Comparison of ENCODE assay signal across 9 cellular contexts in the genomic region with DNA sequence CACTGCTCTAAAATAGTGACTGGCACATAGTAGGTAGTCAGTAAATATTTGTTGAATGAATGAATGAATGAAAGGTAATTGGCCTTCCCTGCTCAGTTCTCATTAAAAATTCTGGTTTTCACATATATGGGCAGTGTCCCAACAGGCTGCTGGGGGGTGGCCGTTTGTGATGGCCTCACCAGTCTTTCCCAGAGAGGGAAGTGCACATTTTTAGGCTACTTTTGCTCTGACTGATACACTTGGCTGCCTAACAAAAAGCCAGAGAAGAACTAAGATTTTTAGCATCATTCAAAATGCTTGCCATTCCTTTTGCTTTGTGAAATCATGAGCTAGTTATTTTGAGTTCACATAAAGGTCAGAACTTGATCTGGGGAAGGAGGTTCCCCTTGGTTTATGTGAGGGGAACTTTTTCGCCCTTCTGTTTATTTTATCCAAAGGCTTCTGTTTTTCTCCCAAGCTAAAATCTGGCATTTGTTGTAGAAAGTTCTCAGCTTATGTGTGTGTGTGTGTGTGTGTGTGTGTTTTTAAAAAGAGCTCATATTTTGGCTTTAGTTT.
DNase-seq lines count a peak whose midpoint lies in the region; ATAC-seq and TF ChIP-seq lines count a peak whose summit lies in the region.
"Had no signal": no experiment of that assay in that cellular context is flagged by ENCODE, and none has a peak within 500 bp of the region (broad histone marks: within the 10 kb centered on the region; RNA-seq: fewer than 3 reads in every experiment).

No MANE protein-coding gene starts in this region.

- no peak for DNase-seq in Caco-2
- DNase-seq in RWPE1 (ENCODE audit: low spot score) = peak; percentile 26
- peak; percentile 87 to 93 for DNase-seq in foreskin fibroblast
- DNase-seq in progenitor cell of endocrine pancreas (ENCODE audit: low spot score, unreplicated experiment) = no peak
- no peak for DNase-seq in retina
- no peak for DNase-seq in effector memory CD4-positive, alpha-beta T cell
- DNase-seq: NCI-H2081 had no signal

- H3K4me3 ChIP-seq in Caco-2 (ENCODE audit: low read depth, low read length) (no peak overlapping the region), foreskin fibroblast (ENCODE audit: low read depth in 1 of 2, low read length in 2 of 2) (peak overlapping the region in 1 of 2 donors; percentile 23)
- H3K4me3 ChIP-seq in effector memory CD4-positive, alpha-beta T cell (ENCODE audit: insufficient read depth, low read depth, low read length, poor library complexity, severe bottlenecking) = no peak overlapping the region

- H3K27me3 ChIP-seq in Caco-2 (replicated peaks; ENCODE audit: control insufficient read depth, insufficient read depth, low read length) = no peaks in the 10 kb centered on the region
- no peaks in the 10 kb centered on the region for H3K27me3 ChIP-seq in effector memory CD4-positive, alpha-beta T cell (replicated peaks; ENCODE audit: control insufficient read depth, insufficient read depth, low read length, poor library complexity, severe bottlenecking)

- no TSS peak for BruUV-seq in Caco-2 (replicated peaks; lab: Mats Ljungman, UMichigan)

- no peaks in the 10 kb centered on the region for H3K36me3 ChIP-seq in Caco-2 (ENCODE audit: control insufficient read depth, insufficient read depth, low read length)
- H3K36me3 ChIP-seq in effector memory CD4-positive, alpha-beta T cell (ENCODE audit: control insufficient read depth, insufficient read depth, low read length) = no peaks in the 10 kb centered on the region

- H3K36me3 Mint-ChIP-seq in Caco-2 (ENCODE audit: insufficient read depth, unreplicated experiment) (peaks cover 4% of the 10 kb centered on the region), progenitor cell of endocrine pancreas (ENCODE audit: insufficient read depth) (no peaks in the 10 kb centered on the region)

- H3K27ac Mint-ChIP-seq in Caco-2 (ENCODE audit: unreplicated experiment) (peak overlapping the region; percentile 10), progenitor cell of endocrine pancreas (peak overlapping the region; percentile 86)

- intact Hi-C loops in Caco-2 (cut with micrococcal nuclease; ENCODE audit: unreplicated experiment) = no loop called here

- peaks cover 20% of the 10 kb centered on the region for H3K4me1 ChIP-seq in Caco-2
- H3K4me1 ChIP-seq in effector memory CD4-positive, alpha-beta T cell (ENCODE audit: control insufficient read depth, insufficient read depth, low read length, poor library complexity, severe bottlenecking) = peaks cover 11% of the 10 kb centered on the region

- POLR2A ChIA-PET in Caco-2 (lab: Charles Lee) (no interaction called here), RWPE1 (lab: Yijun Ruan, JAX; ENCODE audit: low non-redundant PET) (no interaction called here)

- no peak overlapping the region for H3K4me3 Mint-ChIP-seq in Caco-2 (ENCODE audit: unreplicated experiment)
- H3K4me3 Mint-ChIP-seq in progenitor cell of endocrine pancreas (ENCODE audit: low read depth) = no peak overlapping the region

- no peaks in the 10 kb centered on the region for H3K27me3 Mint-ChIP-seq in Caco-2 (ENCODE audit: insufficient read depth, unreplicated experiment)
- H3K27me3 Mint-ChIP-seq in progenitor cell of endocrine pancreas = no peaks in the 10 kb centered on the region

- ATAC-seq in activated CD4-positive, CD25-positive, alpha-beta regulatory T cell treated with anti-CD3 and anti-CD28 coated beads, Interleukin-2, amount 50 U/mL, for 24 hours = no peak
- no peak for ATAC-seq in GM18502 (IDR thresholded peaks at IDR 0.05; ENCODE audit: poor library complexity, unreplicated experiment)

- H3K9me3 ChIP-seq in Caco-2 = no peaks in the 10 kb centered on the region
- H3K9me3 ChIP-seq in effector memory CD4-positive, alpha-beta T cell (ENCODE audit: control insufficient read depth, low read length) = no peaks in the 10 kb centered on the region

- no peak overlapping the region for H3K27ac ChIP-seq in RWPE1
- H3K27ac ChIP-seq in effector memory CD4-positive, alpha-beta T cell (ENCODE audit: insufficient read depth, low read length, poor library complexity, severe bottlenecking) = no peak overlapping the region

- H3K9me3 Mint-ChIP-seq in Caco-2 (ENCODE audit: unreplicated experiment) (no peaks in the 10 kb centered on the region), progenitor cell of endocrine pancreas (ENCODE audit: low read depth) (no peaks in the 10 kb centered on the region)

- TF ChIP-seq CTCF in Caco-2 (IDR thresholded peaks at IDR 0.05; ENCODE audit: insufficient read depth in 1 of 2, low read depth in 1 of 2, low read length in 1 of 2, severe bottlenecking in 1 of 2, unreplicated experiment in 1 of 2) (no peak), RWPE1 (conservative IDR thresholded peaks at IDR 0.05; ENCODE audit: low read depth) (no peak), foreskin fibroblast (IDR thresholded peaks at IDR 0.05; ENCODE audit: low read depth, low read length) (no peak), progenitor cell of endocrine pancreas (IDR thresholded peaks at IDR 0.05; ENCODE audit: unreplicated experiment) (no peak)

- CTCF ChIA-PET in Caco-2 (lab: Charles Lee) (interaction anchor here (1.1 kb wide), 1 partner anchor 46 kb away, joined by 4 read pairs; no protein-coding TSS in a partner anchor), RWPE1 (lab: Yijun Ruan, JAX) (no interaction called here)

- H3K4me1 Mint-ChIP-seq in Caco-2 (ENCODE audit: low read depth, unreplicated experiment) = peaks cover 9% of the 10 kb centered on the region
- H3K4me1 Mint-ChIP-seq in progenitor cell of endocrine pancreas (ENCODE audit: low read depth) = peaks cover 19% of the 10 kb centered on the region

Comparison
In these comparisons a context has a peak if more than half of its experiments do, and no peak if none do; other contexts are left out.
1. DNase-seq: peak in RWPE1 (single experiment) and foreskin fibroblast (2 of 2); none in Caco-2 (0 of 2), progenitor cell of endocrine pancreas (single experiment), retina (single experiment) and effector memory CD4-positive, alpha-beta T cell (0 of 3).